28 cellular contexts compared by ENCODE assay signal in the genomic region with DNA sequence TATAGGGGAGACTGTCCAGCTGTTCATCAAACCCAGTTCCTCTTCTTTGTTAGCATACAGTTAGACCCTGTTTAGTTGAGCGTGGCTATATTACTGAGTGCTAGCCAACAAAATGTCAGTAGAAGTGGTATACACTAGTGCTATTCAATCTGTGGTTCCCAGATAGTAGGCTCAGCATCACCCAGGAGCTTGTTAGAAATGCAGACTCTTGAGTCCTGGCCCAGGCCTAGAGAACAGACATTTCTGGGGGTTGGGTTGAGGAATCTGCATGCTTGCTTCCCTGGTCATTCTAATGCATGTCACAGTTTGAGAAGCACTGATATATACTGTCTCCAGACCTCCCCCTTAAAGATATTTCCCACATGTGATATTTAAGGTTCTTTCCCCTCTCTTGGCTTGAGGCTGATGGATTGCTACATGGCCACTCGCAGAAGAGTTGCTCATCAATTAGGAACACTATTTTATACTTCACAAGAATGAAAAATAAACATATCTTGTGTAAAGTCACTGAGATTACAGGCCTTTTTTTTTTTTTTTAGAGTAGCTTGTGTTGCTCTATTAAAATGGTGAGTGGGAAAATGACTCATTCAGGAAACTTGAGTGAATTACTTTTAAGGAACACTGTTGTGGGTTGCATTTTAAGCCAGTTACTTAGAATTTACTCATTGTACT.
A peak's percentile ranks its signal among the peaks of the same experiment; 100 is the strongest.
DNase-seq lines count a peak whose midpoint lies in the region; ATAC-seq and TF ChIP-seq lines count a peak whose summit lies in the region.
"Had no signal": no experiment of that assay in that cellular context is flagged by ENCODE, and none has a peak within 500 bp of the region (broad histone marks: within the 10 kb centered on the region; RNA-seq: fewer than 3 reads in every experiment).

No MANE protein-coding gene starts in this region.

- H3K36me3 ChIP-seq in mesodermal cell (ENCODE audit: control insufficient read depth, insufficient read depth, low read length): no peaks in the 10 kb centered on the region
- no peaks in the 10 kb centered on the region for H3K36me3 ChIP-seq in gastrocnemius medialis
- H3K36me3 ChIP-seq: adrenal gland, prostate gland, suprapubic skin had no signal

- H3K9me3 ChIP-seq in mesodermal cell (ENCODE audit: control insufficient read depth, low read length) (peaks cover 8% of the 10 kb centered on the region), gastrocnemius medialis (no peaks in the 10 kb centered on the region)
- H3K9me3 ChIP-seq: adrenal gland, prostate gland, suprapubic skin had no signal

- intact Hi-C loops in gastrocnemius medialis (cut with DNase I; ENCODE audit: low total_unique reads): no loop called here
- intact Hi-C loops in Right ventricle myocardium inferior (cut with DNase I): no loop called here

- TF ChIP-seq CTCF in AG09319 (IDR thresholded peaks at IDR 0.05; ENCODE audit: low read depth, low read length) (no peak), choroid plexus epithelial cell (conservative IDR thresholded peaks at IDR 0.05; ENCODE audit: low read depth, low read length) (no peak), gastrocnemius medialis (IDR thresholded peaks at IDR 0.05 in 4 of 5, conservative IDR thresholded peaks at IDR 0.05 in 1 of 5) (no peak)

- peaks cover 18% of the 10 kb centered on the region for H3K4me1 ChIP-seq in mesodermal cell (ENCODE audit: control insufficient read depth, insufficient read depth, low read length, poor library complexity, severe bottlenecking)
- no peaks in the 10 kb centered on the region for H3K4me1 ChIP-seq in gastrocnemius medialis
- H3K4me1 ChIP-seq: adrenal gland, prostate gland, suprapubic skin had no signal

- no peaks in the 10 kb centered on the region for H3K27me3 ChIP-seq in gastrocnemius medialis
- H3K27me3 ChIP-seq: adrenal gland, suprapubic skin had no signal

- DNase-seq in AG09319 (ENCODE audit: extremely low read depth, low read depth) (peak; percentile 8), M059J (ENCODE audit: low read depth) (peak; percentile 41), choroid plexus epithelial cell (ENCODE audit: low read depth) (peak; percentile 1), gastrocnemius medialis (no peak), Right ventricle myocardium inferior (ENCODE audit: missing footprints) (no peak)
- no peak for DNase-seq in activated CD4-positive, alpha-beta T cell treated with anti-CD3 and anti-CD28 coated beads, Interleukin-2, amount 50 U/mL, for 4 hours
- no peak for DNase-seq in stimulated activated naive CD4-positive, alpha-beta T cell (lab: John Stamatoyannopoulos, UW)
- DNase-seq: activated CD4-positive, alpha-beta T cell treated with anti-CD3 and anti-CD28 coated beads, Interleukin-2, amount 10 ng/mL, durations not matched to agents 7 days and 5 days; activated CD8-positive, alpha-beta memory T cell treated with anti-CD3 and anti-CD28 coated beads, Interleukin-2, amount 50 U/mL, for 4 hours; activated effector memory CD4-positive, alpha-beta T cell treated with anti-CD3 and anti-CD28 coated beads, Interleukin-2, amount 50 U/mL, for 16 hours; adrenal gland; CD4-positive, alpha-beta T cell; cerebellar nuclear complex; DMS79; effector CD4-positive, alpha-beta T cell; hippocampal formation; KBM-7; kidney; mesendoderm; NCI-H1092; NCI-H2081 treated with DMSO at 0.1 percent for 48 hours; NCI-H510A; Right ventricle myocardium superior; stimulated activated CD4-positive, alpha-beta T cell treated with anti-CD3 and anti-CD28 coated beads, Interleukin-4, amount 100 ng/mL, for 4 hours had no signal

- WGBS in mesodermal cell (ENCODE audit: insufficient coverage in 2 of 2), 2 experiments: no CpG with 5 or more reads among the region's 2 CpGs

- H3K27ac ChIP-seq in mesodermal cell (ENCODE audit: low read depth, low read length, severe bottlenecking) (peak overlapping the region; percentile 53), gastrocnemius medialis (no peak overlapping the region)
- H3K27ac ChIP-seq: adrenal gland, prostate gland, suprapubic skin had no signal

- TF ChIP-seq POLR2A in gastrocnemius medialis (IDR thresholded peaks at IDR 0.05): no peak

- no peak for ATAC-seq in gastrocnemius medialis
- ATAC-seq in Right ventricle myocardium inferior: no peak
- ATAC-seq: esophagus mucosa had no signal

- no peak overlapping the region for H3K4me3 ChIP-seq in choroid plexus epithelial cell (ENCODE audit: low read depth, low read length)
- no peak overlapping the region for H3K4me3 ChIP-seq in mesodermal cell (ENCODE audit: extremely low read depth, insufficient read depth, low read length, poor library complexity, severe bottlenecking)
- H3K4me3 ChIP-seq in gastrocnemius medialis: no peak overlapping the region
- H3K4me3 ChIP-seq: adrenal gland, prostate gland, suprapubic skin had no signal

- in situ Hi-C loops in gastrocnemius medialis (cut with MboI; ENCODE audit: low sequenced_read_pairs in 4 of 4): no loop called here

Comparison
In these comparisons a context has a peak if more than half of its experiments do, and no peak if none do; other contexts are left out.
1. DNase-seq: peak in AG09319 (single experiment), M059J (single experiment) and choroid plexus epithelial cell (single experiment); none in gastrocnemius medialis (0 of 2), activated CD4-positive, alpha-beta T cell treated with anti-CD3 and anti-CD28 coated beads, Interleukin-2, amount 50 U/mL, for 4 hours (0 of 2), stimulated activated naive CD4-positive, alpha-beta T cell (0 of 6) and Right ventricle myocardium inferior (single experiment).